1 cellular context compared by ENCODE assay signal in genomic region chr6:164200071-164200470, GRCh38.
TF ChIP-seq lines count a peak whose summit lies in the region.

No MANE protein-coding gene starts in this region.

TF ChIP-seq in GM12878, 131 proteins besides CTCF, POLR2A, EP300 and RAD21:
- TF ChIP-seq SMARCA5 (IDR thresholded peaks at IDR 0.05) (no peak), JUNB (IDR thresholded peaks at IDR 0.05) (peak; percentile 30)
